In genomic region chr18:12595571-12596255, GRCh38 we compare ENCODE assay signal across 1 cellular context.
TF ChIP-seq lines count a peak whose summit lies in the region.

No MANE protein-coding gene starts in this region.

TF ChIP-seq in HepG2, 621 proteins besides CTCF, POLR2A, EP300 and RAD21 (continued from another document):
- TF ChIP-seq HMGXB3 (CRISPR knock-in tag; IDR thresholded peaks at IDR 0.05; ENCODE audit: borderline replicate concordance): no peak
- TF ChIP-seq, protein P1, sequence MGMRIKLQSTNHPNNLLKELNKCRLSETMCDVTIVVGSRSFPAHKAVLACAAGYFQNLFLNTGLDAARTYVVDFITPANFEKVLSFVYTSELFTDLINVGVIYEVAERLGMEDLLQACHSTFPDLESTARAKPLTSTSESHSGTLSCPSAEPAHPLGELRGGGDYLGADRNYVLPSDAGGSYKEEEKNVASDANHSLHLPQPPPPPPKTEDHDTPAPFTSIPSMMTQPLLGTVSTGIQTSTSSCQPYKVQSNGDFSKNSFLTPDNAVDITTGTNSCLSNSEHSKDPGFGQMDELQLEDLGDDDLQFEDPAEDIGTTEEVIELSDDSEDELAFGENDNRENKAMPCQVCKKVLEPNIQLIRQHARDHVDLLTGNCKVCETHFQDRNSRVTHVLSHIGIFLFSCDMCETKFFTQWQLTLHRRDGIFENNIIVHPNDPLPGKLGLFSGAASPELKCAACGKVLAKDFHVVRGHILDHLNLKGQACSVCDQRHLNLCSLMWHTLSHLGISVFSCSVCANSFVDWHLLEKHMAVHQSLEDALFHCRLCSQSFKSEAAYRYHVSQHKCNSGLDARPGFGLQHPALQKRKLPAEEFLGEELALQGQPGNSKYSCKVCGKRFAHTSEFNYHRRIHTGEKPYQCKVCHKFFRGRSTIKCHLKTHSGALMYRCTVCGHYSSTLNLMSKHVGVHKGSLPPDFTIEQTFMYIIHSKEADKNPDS (CRISPR knock-in tag; IDR thresholded peaks at IDR 0.05): no peak
- TF ChIP-seq ZBTB20 (CRISPR knock-in tag; IDR thresholded peaks at IDR 0.05; ENCODE audit: borderline replicate concordance, low read depth): no peak
- no peak for TF ChIP-seq YEATS4 (CRISPR knock-in tag; IDR thresholded peaks at IDR 0.05; ENCODE audit: borderline replicate concordance)
- no peak for TF ChIP-seq ZNF550 (CRISPR knock-in tag; IDR thresholded peaks at IDR 0.05; ENCODE audit: borderline replicate concordance)
- TF ChIP-seq E2F5 (CRISPR knock-in tag; conservative IDR thresholded peaks at IDR 0.05): no peak
- no peak for TF ChIP-seq ZNF207 (IDR thresholded peaks at IDR 0.05; ENCODE audit: borderline replicate concordance)
- no peak for TF ChIP-seq NFE2L1 (CRISPR knock-in tag; IDR thresholded peaks at IDR 0.05; ENCODE audit: borderline replicate concordance)
- TF ChIP-seq ZNF672 (CRISPR knock-in tag; IDR thresholded peaks at IDR 0.05): no peak
- TF ChIP-seq, protein P2, sequence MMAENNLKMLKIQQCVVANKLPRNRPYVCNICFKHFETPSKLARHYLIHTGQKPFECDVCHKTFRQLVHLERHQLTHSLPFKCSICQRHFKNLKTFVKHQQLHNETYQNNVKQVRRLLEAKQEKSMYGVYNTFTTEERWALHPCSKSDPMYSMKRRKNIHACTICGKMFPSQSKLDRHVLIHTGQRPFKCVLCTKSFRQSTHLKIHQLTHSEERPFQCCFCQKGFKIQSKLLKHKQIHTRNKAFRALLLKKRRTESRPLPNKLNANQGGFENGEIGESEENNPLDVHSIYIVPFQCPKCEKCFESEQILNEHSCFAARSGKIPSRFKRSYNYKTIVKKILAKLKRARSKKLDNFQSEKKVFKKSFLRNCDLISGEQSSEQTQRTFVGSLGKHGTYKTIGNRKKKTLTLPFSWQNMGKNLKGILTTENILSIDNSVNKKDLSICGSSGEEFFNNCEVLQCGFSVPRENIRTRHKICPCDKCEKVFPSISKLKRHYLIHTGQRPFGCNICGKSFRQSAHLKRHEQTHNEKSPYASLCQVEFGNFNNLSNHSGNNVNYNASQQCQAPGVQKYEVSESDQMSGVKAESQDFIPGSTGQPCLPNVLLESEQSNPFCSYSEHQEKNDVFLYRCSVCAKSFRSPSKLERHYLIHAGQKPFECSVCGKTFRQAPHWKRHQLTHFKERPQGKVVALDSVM (CRISPR knock-in tag; IDR thresholded peaks at IDR 0.05): no peak
- TF ChIP-seq ZNF747 (CRISPR knock-in tag; IDR thresholded peaks at IDR 0.05; ENCODE audit: borderline replicate concordance): no peak
- no peak for TF ChIP-seq ZSCAN30 (CRISPR knock-in tag; IDR thresholded peaks at IDR 0.05)
- TF ChIP-seq REST (IDR thresholded peaks at IDR 0.05; ENCODE audit: borderline replicate concordance in 1 of 2, low read depth in 1 of 2, low read length in 2 of 2): no peak
- no peak for TF ChIP-seq SP140L (CRISPR knock-in tag; IDR thresholded peaks at IDR 0.05; ENCODE audit: borderline replicate concordance)
- TF ChIP-seq UBTF (CRISPR knock-in tag; IDR thresholded peaks at IDR 0.05): no peak
- no peak for TF ChIP-seq DNMT1 (CRISPR knock-in tag; IDR thresholded peaks at IDR 0.05)
